In genomic region chr1:182181167-182181572, GRCh38 we compare ENCODE assay signal across 1 cellular context.
TF ChIP-seq lines count a peak whose summit lies in the region.

No MANE protein-coding gene starts in this region.

TF ChIP-seq in HEK293, 187 proteins besides CTCF, POLR2A, EP300 and RAD21 (continued from another document):
- TF ChIP-seq ZNF398 (tag by site-specific recombination; IDR thresholded peaks at IDR 0.05): peak; percentile 57; the same call in 1 of the 2 replicates
- 0 out of 2 replicates have a peak, but pooled peaks have one; percentile 27 for TF ChIP-seq ZNF629 (tag by site-specific recombination; IDR thresholded peaks at IDR 0.05)
- TF ChIP-seq YY2 (tag by site-specific recombination; IDR thresholded peaks at IDR 0.05): no peak; the same call in 1 of the 2 replicates
- TF ChIP-seq ZSCAN18 (tag by site-specific recombination; IDR thresholded peaks at IDR 0.05): no peak
- TF ChIP-seq GLI2 (tag by site-specific recombination; IDR thresholded peaks at IDR 0.05; ENCODE audit: borderline replicate concordance, low read depth): no peak
- TF ChIP-seq PATZ1 (tag by site-specific recombination; IDR thresholded peaks at IDR 0.05): peak; percentile 46; the same call in 1 of the 2 replicates
- no peak for TF ChIP-seq ZNF26 (tag by site-specific recombination; IDR thresholded peaks at IDR 0.05)
- no peak for TF ChIP-seq TRIM28 (IDR thresholded peaks at IDR 0.05; ENCODE audit: borderline replicate concordance, low read length)
- TF ChIP-seq BCL6B (tag by site-specific recombination; IDR thresholded peaks at IDR 0.05): no peak
